In genomic region chr1:164834641-164835040, GRCh38 we compare ENCODE assay signal across 15 cellular contexts.
DNase-seq lines count a peak whose midpoint lies in the region; ATAC-seq and TF ChIP-seq lines count a peak whose summit lies in the region.
"Had no signal": no experiment of that assay in that cellular context is flagged by ENCODE, and none has a peak within 500 bp of the region (broad histone marks: within the 10 kb centered on the region; RNA-seq: fewer than 3 reads in every experiment).

No MANE protein-coding gene starts in this region.

- H3K4me2 ChIP-seq in PC-9: no peak overlapping the region
- H3K4me2 ChIP-seq: BLaER1 had no signal

- H3K9me3 ChIP-seq in cardiac muscle cell (ENCODE audit: low read depth) (no peaks in the 10 kb centered on the region), SK-N-MC (ENCODE audit: low read depth, low read length) (no peaks in the 10 kb centered on the region), PC-9 (ENCODE audit: insufficient read depth, low read depth) (no peaks in the 10 kb centered on the region)
- H3K9me3 ChIP-seq: BLaER1, Caco-2 had no signal

- no peaks in the 10 kb centered on the region for H3K36me3 ChIP-seq in cardiac muscle cell
- H3K36me3 ChIP-seq in SK-N-MC (ENCODE audit: insufficient read depth, low read length): no peaks in the 10 kb centered on the region
- H3K36me3 ChIP-seq in PC-9 (ENCODE audit: low read depth): no peaks in the 10 kb centered on the region

- intact Hi-C loops in left cardiac atrium (cut with DNase I) (no loop called here), PC-9 (cut with micrococcal nuclease; ENCODE audit: unreplicated experiment) (no loop called here)

- H3K4me3 ChIP-seq in cardiac muscle cell (no peak overlapping the region), SK-N-MC (0 out of 2 replicates have a peak overlapping the region, but pooled peaks have one; percentile 27), fibroblast of villous mesenchyme (ENCODE audit: low read depth, low read length) (no peak overlapping the region), PC-9 (no peak overlapping the region)
- H3K4me3 ChIP-seq: BLaER1, GM12878 had no signal

- H3K9me2 ChIP-seq in PC-9 (ENCODE audit: insufficient read depth): no peaks in the 10 kb centered on the region

- H3K79me2 ChIP-seq in PC-9 (ENCODE audit: low read depth): no peaks in the 10 kb centered on the region

- H3K9ac ChIP-seq in SK-N-MC (ENCODE audit: insufficient read length): no peak overlapping the region
- H3K9ac ChIP-seq: BLaER1 had no signal

- H3K27ac ChIP-seq in cardiac muscle cell: peak overlapping the region; percentile 46
- peak overlapping the region; percentile 79; the same call in 1 of the 2 replicates for H3K27ac ChIP-seq in SK-N-MC
- no peak overlapping the region for H3K27ac ChIP-seq in PC-9
- H3K27ac ChIP-seq: 22Rv1, BLaER1 had no signal

- H4K20me1 ChIP-seq in PC-9 (ENCODE audit: insufficient read depth): no peaks in the 10 kb centered on the region

- no peak overlapping the region for H2AFZ ChIP-seq in PC-9

- no peak for DNase-seq in cardiac muscle cell (ENCODE audit: low read depth in 1 of 2, low spot score in 1 of 2)
- DNase-seq in left cardiac atrium: no peak
- no peak for DNase-seq in SK-N-MC (ENCODE audit: low read depth, low spot score)
- DNase-seq in fibroblast of villous mesenchyme (ENCODE audit: low read depth): peak; percentile 47
- DNase-seq in NOMO-1 treated with dmso at 0.1 percent for 144 hours (lab: John Stamatoyannopoulos, UW; ENCODE audit: unreplicated experiment): no peak
- DNase-seq in PC-9: no peak
- DNase-seq: AML-193; Caco-2; CD8-positive, alpha-beta memory T cell; DND-41 had no signal

- TF ChIP-seq CTCF in cardiac muscle cell (IDR thresholded peaks at IDR 0.05; ENCODE audit: low read depth, low read length) (no peak), fibroblast of villous mesenchyme (IDR thresholded peaks at IDR 0.05; ENCODE audit: insufficient read depth, low read depth, low read length) (no peak), PC-9 (conservative IDR thresholded peaks at IDR 0.05) (no peak)

- H3K27me3 ChIP-seq in cardiac muscle cell (no peaks in the 10 kb centered on the region), PC-9 (ENCODE audit: insufficient read depth, low read depth) (no peaks in the 10 kb centered on the region)
- H3K27me3 ChIP-seq: BLaER1 had no signal

- ATAC-seq in left cardiac atrium: no peak
- no peak for ATAC-seq in HG03159 (IDR thresholded peaks at IDR 0.05; ENCODE audit: unreplicated experiment)
- ATAC-seq: GM12878, HCT116 had no signal

- CTCF ChIA-PET in PC-9 (lab: Charles Lee): no interaction called here

- H3K4me1 ChIP-seq in cardiac muscle cell (ENCODE audit: low read depth): peaks cover 24% of the 10 kb centered on the region
- no peaks in the 10 kb centered on the region for H3K4me1 ChIP-seq in PC-9 (replicated peaks; ENCODE audit: insufficient read depth)
- H3K4me1 ChIP-seq: BLaER1 had no signal

- no peaks in the 10 kb centered on the region for H3F3A ChIP-seq in PC-9 (ENCODE audit: insufficient read depth, low read depth)

- POLR2A ChIA-PET in PC-9 (lab: Charles Lee; ENCODE audit: unreplicated experiment): no interaction called here

- no TSS peak for BruUV-seq in PC-9 (replicated peaks; lab: Mats Ljungman, UMichigan)
